ENCODE assay signal across 1 cellular context in genomic region chr7:110718514-110719205, GRCh38.
TF ChIP-seq lines count a peak whose summit lies in the region.

No MANE protein-coding gene starts in this region.

TF ChIP-seq in GM23338, 12 proteins besides CTCF, POLR2A, EP300 and RAD21 (continued from another document):
- no peak for TF ChIP-seq STAT1 (IDR thresholded peaks at IDR 0.05; ENCODE audit: unreplicated experiment)
TF ChIP-seq in GM23338: peak in this region for 2.
